20 cellular contexts compared by ENCODE assay signal in the genomic region with DNA sequence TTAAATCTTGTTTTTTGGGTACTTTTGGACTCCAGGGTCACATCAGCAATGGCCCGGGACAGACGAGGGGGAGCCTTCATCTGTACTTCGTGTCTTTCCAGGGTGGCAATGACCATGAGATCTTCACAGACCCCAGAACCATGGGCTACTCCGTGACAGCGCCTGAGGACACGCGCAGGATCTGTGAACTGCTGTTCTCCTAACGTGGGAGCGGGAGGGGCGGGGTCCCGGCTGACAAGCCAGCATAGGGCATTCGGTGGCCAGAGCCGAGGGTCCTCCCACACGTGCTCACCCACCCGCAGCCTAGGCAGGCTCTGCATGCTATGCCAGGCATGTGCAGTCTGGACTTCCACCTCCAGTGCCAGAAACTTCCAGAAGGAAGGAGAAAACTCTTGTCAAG. TPM values are rescaled to one million over a fixed set of nuclear protein-coding genes. Genes with fewer than 3 reads are reported as not detected.
A peak's percentile ranks its signal among the peaks of the same experiment; 100 is the strongest.
DNase-seq lines count a peak whose midpoint lies in the region; ATAC-seq, FAIRE-seq and TF ChIP-seq lines count a peak whose summit lies in the region.
"Had no signal": no experiment of that assay in that cellular context is flagged by ENCODE, and none has a peak within 500 bp of the region (broad histone marks: within the 10 kb centered on the region; RNA-seq: fewer than 3 reads in every experiment).

No MANE protein-coding gene starts in this region.

- TF ChIP-seq POLR2A in HepG2 (IDR thresholded peaks at IDR 0.05; ENCODE audit: insufficient read depth in 1 of 2, low read depth in 2 of 2, low read length in 2 of 2) (peak in 1 of 2 experiments; percentile 29; a peak in 2 of 4 replicates), right lobe of liver (IDR thresholded peaks at IDR 0.05) (no peak)

- WGBS in HepG2 (ENCODE audit: low lambda C conversion rate): 98% methylated on average over 15 of the region's 15 CpGs
- 86% methylated on average over 7 of the region's 15 CpGs for WGBS in right lobe of liver (ENCODE audit: insufficient coverage, low coverage, low lambda C conversion rate, missing lambda C conversion rate)
- 96% methylated on average over 15 of the region's 15 CpGs for WGBS in hepatocyte (ENCODE audit: low lambda C conversion rate, missing lambda C conversion rate)

- no peak overlapping the region for H2AFZ ChIP-seq in HepG2 (ENCODE audit: low read length)
- H2AFZ ChIP-seq in hepatocyte: no peak overlapping the region

- H3K36me3 ChIP-seq in HepG2 (replicated peaks in 1 of 2; ENCODE audit: control insufficient read depth in 1 of 2, insufficient read depth in 2 of 2, low read length in 2 of 2): peaks cover 38 to 65% of the 10 kb centered on the region in 2 experiments
- peaks cover 0 to 8% (median 3%) of the 10 kb centered on the region in 4 donors for H3K36me3 ChIP-seq in right lobe of liver
- no peaks in the 10 kb centered on the region for H3K36me3 ChIP-seq in hepatocyte (replicated peaks; ENCODE audit: insufficient read depth, low read depth)

- no peak overlapping the region for H3K27ac ChIP-seq in HepG2 (ENCODE audit: extremely low read length, insufficient read depth, low read length)
- H3K27ac ChIP-seq in right lobe of liver: no peak overlapping the region
- H3K27ac ChIP-seq in hepatocyte: no peak overlapping the region
- H3K27ac ChIP-seq: esophagus squamous epithelium had no signal

- H3K4me1 ChIP-seq in HepG2 (ENCODE audit: insufficient read depth, low read length) (peaks cover 31% of the 10 kb centered on the region), right lobe of liver (peaks cover 0 to 29% (median 9%) of the 10 kb centered on the region in 4 donors), hepatocyte (ENCODE audit: insufficient read depth) (no peaks in the 10 kb centered on the region)

- CTCF ChIA-PET in HepG2 (lab: Yijun Ruan, JAX; ENCODE audit: low intra/inter-chr PET ratio, low total read pairs): no interaction called here

- H3K4me3 ChIP-seq in HepG2 (replicated peaks in 1 of 3; ENCODE audit: insufficient read depth in 1 of 3, low read depth in 2 of 3, low read length in 3 of 3) (no peak overlapping the region), right lobe of liver (no peak overlapping the region), hepatocyte (no peak overlapping the region)
- H3K4me3 ChIP-seq: esophagus squamous epithelium had no signal

- H4K20me1 ChIP-seq in HepG2 (ENCODE audit: insufficient read depth, low read length) (peaks cover 67% of the 10 kb centered on the region), hepatocyte (ENCODE audit: insufficient read depth, poor library complexity, severe bottlenecking) (peaks cover 14% of the 10 kb centered on the region)

- BruUV-seq in HepG2 (replicated peaks; lab: Mats Ljungman, UMichigan): no TSS peak

- no peak for TF ChIP-seq RAD21 in HepG2 (CRISPR knock-in tag; IDR thresholded peaks at IDR 0.05)

- H3K79me2 ChIP-seq in HepG2 (ENCODE audit: insufficient read depth, low read length) (peaks cover 22% of the 10 kb centered on the region), hepatocyte (peaks cover 4% of the 10 kb centered on the region)

- no peak for ATAC-seq in HepG2
- no peak for ATAC-seq in right lobe of liver
- no peak for ATAC-seq in HG02981 (IDR thresholded peaks at IDR 0.05; ENCODE audit: unreplicated experiment)
- ATAC-seq: activated naive CD4-positive, alpha-beta T cell treated with anti-CD3 and anti-CD28 coated beads, Interleukin-2, amount 50 U/mL, for 72 hours; natural killer cell; PC-3 had no signal

- H3K9me3 ChIP-seq in HepG2 (ENCODE audit: low read length): no peaks in the 10 kb centered on the region
- H3K9me3 ChIP-seq in right lobe of liver: no peaks in the 10 kb centered on the region
- no peaks in the 10 kb centered on the region for H3K9me3 ChIP-seq in hepatocyte (ENCODE audit: low read depth)
- H3K9me3 ChIP-seq: esophagus squamous epithelium had no signal

- no peak overlapping the region for H3K9ac ChIP-seq in HepG2 (ENCODE audit: insufficient read depth, low read depth, low read length)

- POLR2A ChIA-PET in HepG2 (lab: Yijun Ruan, JAX): no interaction called here

- in situ Hi-C loops in HepG2 (cut with HindIII; ENCODE audit: extremely low pct_ligation_motif_present, low pct_unique_long_range_greater_than_20kb): no loop called here

- H3K4me2 ChIP-seq in HepG2 (ENCODE audit: low read depth, low read length): no peak overlapping the region
- H3K4me2 ChIP-seq in hepatocyte: no peak overlapping the region

- no peak for FAIRE-seq in HepG2 (lab: Jason Lieb, UNC)
- FAIRE-seq in urothelium cell line (lab: Jason Lieb, UNC): no peak

- TF ChIP-seq EP300 in HepG2 (IDR thresholded peaks at IDR 0.05; ENCODE audit: low read depth in 2 of 2, low read length in 2 of 2): no peak
- no peak for TF ChIP-seq EP300 in HepG2 (CRISPR knock-in tag; IDR thresholded peaks at IDR 0.05; ENCODE audit: borderline replicate concordance)

- no peak for DNase-seq in HepG2 (ENCODE audit: low spot score)
- DNase-seq in right lobe of liver: no peak
- DNase-seq in hepatocyte (ENCODE audit: low spot score): peak; percentile 5
- peak; percentile 2 for DNase-seq in urothelium cell line (ENCODE audit: low spot score)
- DNase-seq in effector CD4-positive, alpha-beta T cell: no peak
- DNase-seq: activated CD4-positive, alpha-beta T cell treated with anti-CD3 and anti-CD28 coated beads, Interleukin-2, amount 10 ng/mL, durations not matched to agents 24 days and 14 days; activated T-cell treated with anti-CD3 and anti-CD28 coated beads, Interleukin-2, amount 50 U/mL, for 24 hours; brain microvascular endothelial cell; EL; esophagus squamous epithelium; immature natural killer cell; Kasumi-1; natural killer cell; NCI-H1417; NCI-H2171; PC-3 had no signal

- H3K27me3 ChIP-seq in HepG2 (ENCODE audit: control insufficient read depth in 1 of 2, insufficient read depth in 2 of 2, low read length in 2 of 2): no peaks in the 10 kb centered on the region
- H3K27me3 ChIP-seq in right lobe of liver: no peaks in the 10 kb centered on the region
- no peaks in the 10 kb centered on the region for H3K27me3 ChIP-seq in hepatocyte
- H3K27me3 ChIP-seq: brain microvascular endothelial cell, esophagus squamous epithelium had no signal

- no peaks in the 10 kb centered on the region for H3K9me2 ChIP-seq in hepatocyte (replicated peaks; ENCODE audit: insufficient read depth)

- TF ChIP-seq CTCF in HepG2 (CRISPR knock-in tag; IDR thresholded peaks at IDR 0.05) (no peak), right lobe of liver (IDR thresholded peaks at IDR 0.05) (no peak), hepatocyte (IDR thresholded peaks at IDR 0.05; ENCODE audit: poor library complexity) (no peak)

- intact Hi-C loops in HepG2 (cut with micrococcal nuclease; ENCODE audit: unreplicated experiment): no loop called here
- intact Hi-C loops in right lobe of liver (cut with DNase I): no loop called here

RNA-seq across cellular contexts. Expression of a gene that starts 21.2 kb away (rescaled TPM):
- total RNA-seq in HepG2 (2016; rRNA removed; fragmentation: Illumina TruSeq; extraction: Trizol) (345 and 349 TPM in 2 replicates), right lobe of liver (100 to 1,000 TPM in 1 of 6 experiments, 10 to 100 TPM in 5; 61.5 to 132 (median 73.1) TPM), hepatocyte (113 and 140 TPM in 2 replicates)
- 202 and 227 TPM in 2 replicates for total RNA-seq in HepG2 (2016; cell fraction: cytosol; rRNA removed; fragmentation: Illumina TruSeq; extraction: Trizol; ENCODE audit: low read depth)
- 351 and 370 TPM in 2 replicates for total RNA-seq in HepG2 (2016; cell fraction: insoluble cytoplasmic fraction; rRNA removed; fragmentation: Illumina TruSeq; extraction: Trizol)
- total RNA-seq in HepG2 (2016; cell fraction: membrane; rRNA removed; fragmentation: Illumina TruSeq; extraction: Trizol): 185 and 210 TPM in 2 replicates
- 126 and 138 TPM in 2 replicates for total RNA-seq in HepG2 (2016; cell fraction: nucleus; rRNA removed; fragmentation: Illumina TruSeq; extraction: Trizol)
- polyA plus RNA-seq in HepG2 (2011; rRNA removed) (173 and 193 TPM in 2 replicates), hepatocyte (164 and 167 TPM in 2 replicates)
- 139 and 221 TPM in 2 replicates for polyA plus RNA-seq in HepG2 (2011; cell fraction: cytosol; rRNA removed)
- polyA plus RNA-seq in HepG2 (2011; cell fraction: nucleus; rRNA removed): 209 and 223 TPM in 2 replicates
- polyA plus RNA-seq in HepG2 (2012): 167 and 252 TPM in 2 replicates
- 224 and 244 TPM in 2 replicates for polyA plus RNA-seq in HepG2 (2016; cell fraction: cytosol; fragmentation: Illumina TruSeq; extraction: Trizol; ENCODE audit: low read depth)
- 425 and 448 TPM in 2 replicates for polyA plus RNA-seq in HepG2 (2016; cell fraction: insoluble cytoplasmic fraction; fragmentation: Illumina TruSeq; extraction: Trizol; ENCODE audit: low read depth)
- 197 and 214 TPM in 2 replicates for polyA plus RNA-seq in HepG2 (2016; cell fraction: membrane; fragmentation: Illumina TruSeq; extraction: Trizol; ENCODE audit: low read depth)
- polyA plus RNA-seq in HepG2 (2016; cell fraction: nucleus; fragmentation: Illumina TruSeq; extraction: Trizol; ENCODE audit: insufficient read depth, low read depth): 269 and 287 TPM in 2 replicates
- polyA minus RNA-seq in HepG2 (2011; rRNA and poly(A)+ RNA removed; ENCODE audit: low replicate concordance): 186 and 379 TPM in 2 replicates
- polyA minus RNA-seq in HepG2 (2011; cell fraction: cytosol; rRNA and poly(A)+ RNA removed): 166 and 175 TPM in 2 replicates
- polyA minus RNA-seq in HepG2 (2011; cell fraction: nucleus; rRNA and poly(A)+ RNA removed): 55.6 and 67.6 TPM in 2 replicates

RNA-seq across cellular contexts. Expression of a gene that starts 34.5 kb away (rescaled TPM):
- total RNA-seq in HepG2 (2016; rRNA removed; fragmentation: Illumina TruSeq; extraction: Trizol): not detected in 2 replicates
- total RNA-seq in HepG2 (2016; cell fraction: cytosol; rRNA removed; fragmentation: Illumina TruSeq; extraction: Trizol; ENCODE audit: low read depth): not detected in 2 replicates
- not detected in 2 replicates for total RNA-seq in HepG2 (2016; cell fraction: insoluble cytoplasmic fraction; rRNA removed; fragmentation: Illumina TruSeq; extraction: Trizol)
- 0.19 TPM in 1 of 2 replicates, not detected in the other for total RNA-seq in HepG2 (2016; cell fraction: membrane; rRNA removed; fragmentation: Illumina TruSeq; extraction: Trizol)
- total RNA-seq in HepG2 (2016; cell fraction: nucleus; rRNA removed; fragmentation: Illumina TruSeq; extraction: Trizol): not detected in 2 replicates
- 0.14 TPM in 1 of 2 replicates, not detected in the other for polyA plus RNA-seq in HepG2 (2011; rRNA removed)
- not detected in 2 replicates for polyA plus RNA-seq in HepG2 (2011; cell fraction: cytosol; rRNA removed)
- not detected in 2 replicates for polyA plus RNA-seq in HepG2 (2011; cell fraction: nucleus; rRNA removed)
- polyA plus RNA-seq in HepG2 (2012): not detected in 2 replicates
- polyA plus RNA-seq in HepG2 (2016; cell fraction: cytosol; fragmentation: Illumina TruSeq; extraction: Trizol; ENCODE audit: low read depth): not detected in 2 replicates
- not detected in 2 replicates for polyA plus RNA-seq in HepG2 (2016; cell fraction: insoluble cytoplasmic fraction; fragmentation: Illumina TruSeq; extraction: Trizol; ENCODE audit: low read depth)
- not detected in 2 replicates for polyA plus RNA-seq in HepG2 (2016; cell fraction: membrane; fragmentation: Illumina TruSeq; extraction: Trizol; ENCODE audit: low read depth)
- polyA plus RNA-seq in HepG2 (2016; cell fraction: nucleus; fragmentation: Illumina TruSeq; extraction: Trizol; ENCODE audit: insufficient read depth, low read depth): not detected in 2 replicates
- polyA minus RNA-seq in HepG2 (2011; rRNA and poly(A)+ RNA removed; ENCODE audit: low replicate concordance): 0.12 TPM in 1 of 2 replicates, not detected in the other
- not detected in 2 replicates for polyA minus RNA-seq in HepG2 (2011; cell fraction: cytosol; rRNA and poly(A)+ RNA removed)
- polyA minus RNA-seq in HepG2 (2011; cell fraction: nucleus; rRNA and poly(A)+ RNA removed): not detected in 2 replicates
- total RNA-seq in right lobe of liver: not detected
- total RNA-seq in hepatocyte: not detected in 2 replicates
- polyA plus RNA-seq in hepatocyte: not detected in 2 replicates
- total RNA-seq: activated CD4-positive, alpha-beta T cell treated with anti-CD3 and anti-CD28 coated beads, Interleukin-2, amount 10 ng/mL, durations not matched to agents 24 days and 14 days; activated naive CD4-positive, alpha-beta T cell treated with anti-CD3 and anti-CD28 coated beads, Interleukin-2, amount 50 U/mL, for 72 hours; dermis microvascular lymphatic vessel endothelial cell; esophagus squamous epithelium; PC-3; subcutaneous adipose tissue had no signal
- polyA plus RNA-seq: immature natural killer cell had no signal

RNA-seq across cellular contexts. Expression of a gene that starts 50.0 kb away (rescaled TPM):
- total RNA-seq in HepG2 (2016; rRNA removed; fragmentation: Illumina TruSeq; extraction: Trizol): 93.7 and 100 TPM in 2 replicates
- total RNA-seq in HepG2 (2016; cell fraction: cytosol; rRNA removed; fragmentation: Illumina TruSeq; extraction: Trizol; ENCODE audit: low read depth): 13.5 and 14.5 TPM in 2 replicates
- 86.4 and 94.6 TPM in 2 replicates for total RNA-seq in HepG2 (2016; cell fraction: insoluble cytoplasmic fraction; rRNA removed; fragmentation: Illumina TruSeq; extraction: Trizol)
- total RNA-seq in HepG2 (2016; cell fraction: membrane; rRNA removed; fragmentation: Illumina TruSeq; extraction: Trizol): 34.1 and 38.1 TPM in 2 replicates
- total RNA-seq in HepG2 (2016; cell fraction: nucleus; rRNA removed; fragmentation: Illumina TruSeq; extraction: Trizol): 95.2 and 107 TPM in 2 replicates
- 50.5 and 52.2 TPM in 2 replicates for polyA plus RNA-seq in HepG2 (2011; rRNA removed)
- 38.6 and 40.1 TPM in 2 replicates for polyA plus RNA-seq in HepG2 (2011; cell fraction: cytosol; rRNA removed)
- polyA plus RNA-seq in HepG2 (2011; cell fraction: nucleus; rRNA removed): 58.3 and 59.2 TPM in 2 replicates
- 46.5 and 55.2 TPM in 2 replicates for polyA plus RNA-seq in HepG2 (2012)
- 9.4 and 10.2 TPM in 2 replicates for polyA plus RNA-seq in HepG2 (2016; cell fraction: cytosol; fragmentation: Illumina TruSeq; extraction: Trizol; ENCODE audit: low read depth)
- 85.4 and 97.6 TPM in 2 replicates for polyA plus RNA-seq in HepG2 (2016; cell fraction: insoluble cytoplasmic fraction; fragmentation: Illumina TruSeq; extraction: Trizol; ENCODE audit: low read depth)
- 26.6 and 29.3 TPM in 2 replicates for polyA plus RNA-seq in HepG2 (2016; cell fraction: membrane; fragmentation: Illumina TruSeq; extraction: Trizol; ENCODE audit: low read depth)
- polyA plus RNA-seq in HepG2 (2016; cell fraction: nucleus; fragmentation: Illumina TruSeq; extraction: Trizol; ENCODE audit: insufficient read depth, low read depth): 91.3 and 91.5 TPM in 2 replicates
- 21.7 and 40.5 TPM in 2 replicates for polyA minus RNA-seq in HepG2 (2011; rRNA and poly(A)+ RNA removed; ENCODE audit: low replicate concordance)
- 18.1 and 22.2 TPM in 2 replicates for polyA minus RNA-seq in HepG2 (2011; cell fraction: cytosol; rRNA and poly(A)+ RNA removed)
- polyA minus RNA-seq in HepG2 (2011; cell fraction: nucleus; rRNA and poly(A)+ RNA removed): 126 and 133 TPM in 2 replicates
- total RNA-seq in right lobe of liver: 10 to 100 TPM; 18.6 to 47.8 (median 39.0) TPM
- total RNA-seq in hepatocyte: 28.9 and 31.3 TPM in 2 replicates
- polyA plus RNA-seq in hepatocyte: 28.4 and 34.1 TPM in 2 replicates

RNA-seq across cellular contexts. Expression of a gene that starts 50.2 kb away (rescaled TPM):
- total RNA-seq in HepG2 (2016; rRNA removed; fragmentation: Illumina TruSeq; extraction: Trizol) (19.2 and 19.3 TPM in 2 replicates), right lobe of liver (1 to 10 TPM; 5.0 to 9.4 (median 6.9) TPM), hepatocyte (8.4 and 10.9 TPM in 2 replicates)
- 4.9 and 5.3 TPM in 2 replicates for total RNA-seq in HepG2 (2016; cell fraction: cytosol; rRNA removed; fragmentation: Illumina TruSeq; extraction: Trizol; ENCODE audit: low read depth)
- 18.1 and 21.2 TPM in 2 replicates for total RNA-seq in HepG2 (2016; cell fraction: insoluble cytoplasmic fraction; rRNA removed; fragmentation: Illumina TruSeq; extraction: Trizol)
- 9.4 TPM in 2 replicates for total RNA-seq in HepG2 (2016; cell fraction: membrane; rRNA removed; fragmentation: Illumina TruSeq; extraction: Trizol)
- total RNA-seq in HepG2 (2016; cell fraction: nucleus; rRNA removed; fragmentation: Illumina TruSeq; extraction: Trizol): 10.8 and 14.1 TPM in 2 replicates
- polyA plus RNA-seq in HepG2 (2011; rRNA removed) (16.2 and 16.6 TPM in 2 replicates), hepatocyte (18.7 and 20.4 TPM in 2 replicates)
- polyA plus RNA-seq in HepG2 (2011; cell fraction: cytosol; rRNA removed): 17.9 and 19.7 TPM in 2 replicates
- 7.4 and 11.7 TPM in 2 replicates for polyA plus RNA-seq in HepG2 (2011; cell fraction: nucleus; rRNA removed)
- polyA plus RNA-seq in HepG2 (2012): 19.9 and 20.0 TPM in 2 replicates
- 4.0 and 4.6 TPM in 2 replicates for polyA plus RNA-seq in HepG2 (2016; cell fraction: cytosol; fragmentation: Illumina TruSeq; extraction: Trizol; ENCODE audit: low read depth)
- 23.9 and 26.4 TPM in 2 replicates for polyA plus RNA-seq in HepG2 (2016; cell fraction: insoluble cytoplasmic fraction; fragmentation: Illumina TruSeq; extraction: Trizol; ENCODE audit: low read depth)
- 8.6 and 8.7 TPM in 2 replicates for polyA plus RNA-seq in HepG2 (2016; cell fraction: membrane; fragmentation: Illumina TruSeq; extraction: Trizol; ENCODE audit: low read depth)
- polyA plus RNA-seq in HepG2 (2016; cell fraction: nucleus; fragmentation: Illumina TruSeq; extraction: Trizol; ENCODE audit: insufficient read depth, low read depth): 25.3 and 26.3 TPM in 2 replicates
- 14.0 and 14.7 TPM in 2 replicates for polyA minus RNA-seq in HepG2 (2011; rRNA and poly(A)+ RNA removed; ENCODE audit: low replicate concordance)
- polyA minus RNA-seq in HepG2 (2011; cell fraction: cytosol; rRNA and poly(A)+ RNA removed): 4.7 and 5.1 TPM in 2 replicates
- polyA minus RNA-seq in HepG2 (2011; cell fraction: nucleus; rRNA and poly(A)+ RNA removed): 5.2 and 6.5 TPM in 2 replicates

Comparison
In these comparisons a context has a peak if more than half of its experiments do, and no peak if none do; other contexts are left out.
1. DNase-seq: peak in hepatocyte (single experiment) and urothelium cell line (single experiment); none in HepG2 (single experiment), right lobe of liver (0 of 3) and effector CD4-positive, alpha-beta T cell (single experiment).